ENCODE assay signal across 31 cellular contexts in genomic region chr5:2569774-2570542, GRCh38.
"Had no signal": no experiment of that assay in that cellular context is flagged by ENCODE, and none has a peak within 500 bp of the region (broad histone marks: within the 10 kb centered on the region; RNA-seq: fewer than 3 reads in every experiment).

No MANE protein-coding gene starts in this region.

- H3K36me3 ChIP-seq: brain microvascular endothelial cell, MG63, Peyer's patch had no signal

- H3K4me3 ChIP-seq: MG63, Peyer's patch had no signal

- H3K9me3 ChIP-seq: MG63, Peyer's patch had no signal

- H3K27ac ChIP-seq: brain microvascular endothelial cell, Peyer's patch, VCaP had no signal

- H3K4me1 ChIP-seq: Peyer's patch had no signal

- ATAC-seq: activated CD8-positive, alpha-beta T cell treated with anti-CD3 and anti-CD28 coated beads for 36 hours; activated T-cell treated with anti-CD3 and anti-CD28 coated beads, Interleukin-2, amount 50 U/mL, for 72 hours; activated T-helper 17 cell treated with anti-CD3 and anti-CD28 coated beads, Interleukin-2, amount 50 U/mL, for 72 hours; PC-3 had no signal

- DNase-seq: activated CD4-positive, alpha-beta T cell treated with anti-CD3 and anti-CD28 coated beads, Interleukin-2, amount 10 ng/mL, durations not matched to agents 24 days and 14 days; activated CD4-positive, alpha-beta T cell treated with anti-CD3 and anti-CD28 coated beads, Interleukin-2, amount 50 U/mL, for 4 hours; activated CD8-positive, alpha-beta T cell treated with anti-CD3 and anti-CD28 coated beads for 36 hours; activated effector memory CD4-positive, alpha-beta T cell treated with anti-CD3 and anti-CD28 coated beads, Interleukin-2, amount 50 U/mL, for 16 hours; activated naive CD4-positive, alpha-beta T cell; activated naive CD4-positive, alpha-beta T cell treated with anti-CD3 and anti-CD28 coated beads, Interleukin-2, amount 50 U/mL, for 16 hours; activated naive CD8-positive, alpha-beta T cell treated with anti-CD3 and anti-CD28 coated beads for 36 hours; activated T-cell treated with anti-CD3 and anti-CD28 coated beads, Interleukin-2, amount 50 U/mL, for 1 hour; activated T-cell treated with anti-CD3 and anti-CD28 coated beads, Interleukin-2, amount 50 U/mL, for 72 hours; amniotic stem cell; aorta; brain microvascular endothelial cell; MG63; NCI-H1048; NCI-H1105 treated with DMSO at 0.1 percent for 48 hours; NCI-H1436; NCI-H1694; NCI-H1930; NCI-H2081 treated with DMSO at 0.1 percent for 48 hours; NCI-H510A; NCI-H526; NK-92 treated with Interleukin-12 subunit alpha and Interleukin-12 subunit beta, amount 100 ng/mL, for 24 hours; PC-3; Peyer's patch; RPMI8226; SW 1271; T-helper 1 cell; T-helper 2 cell; T-helper 9 cell had no signal

- H3K27me3 ChIP-seq: brain microvascular endothelial cell, Peyer's patch had no signal
